In the genomic region with DNA sequence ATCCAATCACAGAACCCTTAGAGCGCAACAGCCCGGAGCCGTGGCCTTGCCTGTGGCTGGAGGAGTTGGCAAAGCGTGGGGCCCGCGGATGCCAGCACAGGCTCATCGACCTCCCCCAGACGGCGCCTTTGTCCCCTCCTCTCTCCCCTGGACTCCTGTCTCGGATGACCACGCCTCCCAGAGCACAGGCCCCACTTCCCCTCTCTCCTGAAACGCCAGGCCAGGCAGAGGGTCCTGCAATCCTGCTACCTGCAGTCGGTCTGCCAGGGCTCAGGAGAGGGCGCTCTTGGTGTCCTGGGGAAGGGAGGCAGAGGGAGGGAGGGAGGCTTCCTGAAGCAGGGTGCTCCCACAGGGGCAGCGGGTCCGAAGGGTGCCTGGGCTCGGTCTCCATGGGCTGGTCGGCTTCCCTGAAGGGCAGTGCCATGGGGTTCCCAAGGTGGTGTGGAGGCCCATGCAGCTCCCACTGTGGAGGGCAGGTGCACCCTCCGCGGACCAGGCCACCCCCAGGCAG, we compare ENCODE assay signal across 24 cellular contexts. TPM values are rescaled to one million over a fixed set of nuclear protein-coding genes. Genes with fewer than 3 reads are reported as not detected.
A peak's percentile ranks its signal among the peaks of the same experiment; 100 is the strongest.
DNase-seq lines count a peak whose midpoint lies in the region; ATAC-seq and TF ChIP-seq lines count a peak whose summit lies in the region.
"Had no signal": no experiment of that assay in that cellular context is flagged by ENCODE, and none has a peak within 500 bp of the region (broad histone marks: within the 10 kb centered on the region; RNA-seq: fewer than 3 reads in every experiment).

No MANE protein-coding gene starts in this region.

- POLR2A ChIA-PET in WTC11 (lab: Charles Lee) = no interaction called here

- H3K9me3 Mint-ChIP-seq in GM23338 (no peaks in the 10 kb centered on the region; the same call in 2 of the 3 replicates), WTC11 (no peaks in the 10 kb centered on the region)
- H3K9me3 Mint-ChIP-seq: T-cell had no signal

- H3F3A ChIP-seq in GM23338 (replicated peaks; ENCODE audit: low read depth) = no peaks in the 10 kb centered on the region

- no peak for TF ChIP-seq EP300 in esophagus muscularis mucosa (IDR thresholded peaks at IDR 0.05)

- no peaks in the 10 kb centered on the region for H4K20me1 ChIP-seq in GM23338 (replicated peaks; ENCODE audit: insufficient read depth)
- H4K20me1 ChIP-seq: BLaER1 treated with 17β-estradiol and CSF1 and Interleukin-3, amounts not matched to agents 10 nM and 100 nM had no signal

- H2AFZ ChIP-seq in GM23338 = no peak overlapping the region; the same call in 1 of the 2 replicates

- H3K4me1 Mint-ChIP-seq in GM23338 (peaks cover 12% of the 10 kb centered on the region), WTC11 (peaks cover 9% of the 10 kb centered on the region)

- H3K27ac Mint-ChIP-seq in GM23338 (no peak overlapping the region), WTC11 (no peak overlapping the region; the same call in 1 of the 2 replicates)
- H3K27ac Mint-ChIP-seq: T-cell had no signal

- H3K27me3 ChIP-seq in GM23338 (ENCODE audit: insufficient read depth) (no peaks in the 10 kb centered on the region), esophagus muscularis mucosa (peaks cover 0 to 20% (median 0%) of the 10 kb centered on the region in 4 donors)
- H3K27me3 ChIP-seq: BLaER1 treated with 17β-estradiol and CSF1 and Interleukin-3, amounts not matched to agents 10 nM and 100 nM; brain microvascular endothelial cell; SJCRH30; uterus had no signal

- H3K36me3 Mint-ChIP-seq in GM23338 (ENCODE audit: low read depth) (no peaks in the 10 kb centered on the region), WTC11 (no peaks in the 10 kb centered on the region)
- H3K36me3 Mint-ChIP-seq: T-cell had no signal

- no peak overlapping the region for H3K27ac ChIP-seq in GM23338 (ENCODE audit: low read depth)
- no peak overlapping the region for H3K27ac ChIP-seq in esophagus muscularis mucosa (replicated peaks in 1 of 4)
- H3K27ac ChIP-seq: BLaER1 treated with 17β-estradiol and CSF1 and Interleukin-3, amounts not matched to agents 10 nM and 100 nM; brain microvascular endothelial cell; foreskin keratinocyte; KMS-11; SJCRH30; suprapubic skin; uterus had no signal

- intact Hi-C loops in esophagus muscularis mucosa (cut with DNase I) = no loop called here

- H3K27me3 Mint-ChIP-seq in GM23338 (ENCODE audit: insufficient read depth, low read depth, poor library complexity) = peaks cover 21% of the 10 kb centered on the region
- no peaks in the 10 kb centered on the region for H3K27me3 Mint-ChIP-seq in WTC11 (ENCODE audit: low read depth)

- H3K79me2 ChIP-seq in GM23338 (replicated peaks; ENCODE audit: insufficient read depth) = no peaks in the 10 kb centered on the region

- no peak overlapping the region for H3K4me2 ChIP-seq in GM23338
- H3K4me2 ChIP-seq: BLaER1 treated with 17β-estradiol and CSF1 and Interleukin-3, amounts not matched to agents 10 nM and 100 nM; KMS-11 had no signal

- no peak for TF ChIP-seq POLR2A in esophagus muscularis mucosa (IDR thresholded peaks at IDR 0.05; ENCODE audit: low read depth)

- WGBS in esophagus muscularis mucosa = 66% methylated on average over 9 of the region's 20 CpGs

- no peaks in the 10 kb centered on the region for H3K9me3 ChIP-seq in esophagus muscularis mucosa
- H3K9me3 ChIP-seq: BLaER1 treated with 17β-estradiol and CSF1 and Interleukin-3, amounts not matched to agents 10 nM and 100 nM; SJCRH30; suprapubic skin; uterus had no signal

- no peak overlapping the region for H3K4me3 ChIP-seq in GM23338
- H3K4me3 ChIP-seq in esophagus muscularis mucosa = no peak overlapping the region
- H3K4me3 ChIP-seq: BLaER1 treated with 17β-estradiol and CSF1 and Interleukin-3, amounts not matched to agents 10 nM and 100 nM; GM12878; SJCRH30; suprapubic skin; uterus had no signal

- peaks cover 3% of the 10 kb centered on the region; the same call in 1 of the 2 replicates for H3K4me1 ChIP-seq in GM23338 (ENCODE audit: insufficient read depth)
- no peaks in the 10 kb centered on the region for H3K4me1 ChIP-seq in esophagus muscularis mucosa
- H3K4me1 ChIP-seq: foreskin keratinocyte, SJCRH30, suprapubic skin, uterus had no signal

- H3K4me3 Mint-ChIP-seq in GM23338 (peak overlapping the region; percentile 36; the same call in 1 of the 3 replicates), WTC11 (no peak overlapping the region)
- H3K4me3 Mint-ChIP-seq: stimulated activated effector memory CD8-positive, alpha-beta T cell treated with anti-CD3 and anti-CD28 coated beads, Interleukin-12 subunit alpha, Interleukin-12 subunit beta, amount 100 ng/mL, for 72 hours; T-cell had no signal

- no peaks in the 10 kb centered on the region for H3K9me2 ChIP-seq in GM23338 (ENCODE audit: insufficient read depth)

- TF ChIP-seq CTCF in GM23338 (conservative IDR thresholded peaks at IDR 0.05; ENCODE audit: low read depth in 2 of 2) = peak; percentile 57 to 89
- no peak for TF ChIP-seq CTCF in WTC11 (IDR thresholded peaks at IDR 0.05)
- TF ChIP-seq CTCF in esophagus muscularis mucosa (IDR thresholded peaks at IDR 0.05) = no peak

- CTCF ChIA-PET in WTC11 (lab: Charles Lee) = interaction anchor here (0.6 to 2.7 kb wide), 8 partner anchors 10 to 312 kb away, joined by 3 to 35 read pairs (median 8); partner anchors contain the start of gene TTLL12

- DNase-seq in GM23338 (ENCODE audit: low spot score) (peak; percentile 91), WTC11 (ENCODE audit: low spot score) (peak; percentile 81), islet precursor cell (peak; percentile 85), retina (peak; percentile 31), NCI-H748 treated with DMSO at 0.1 percent for 48 hours (lab: John Stamatoyannopoulos, UW) (no peak), esophagus muscularis mucosa (ENCODE audit: extremely low spot score) (no peak), midbrain (lab: John Stamatoyannopoulos, UW) (no peak)
- DNase-seq: activated CD4-positive, CD25-positive, alpha-beta regulatory T cell treated with anti-CD3 and anti-CD28 coated beads, Interleukin-2, amount 50 U/mL, for 72 hours; activated effector memory CD4-positive, alpha-beta T cell treated with anti-CD3 and anti-CD28 coated beads, Interleukin-2, amount 50 U/mL, for 16 hours; brain microvascular endothelial cell; DMS79 treated with DMSO at 0.1 percent for 48 hours; effector CD8-positive, alpha-beta T cell; erythroblast; foreskin keratinocyte; NCI-H1436 treated with DMSO at 0.1 percent for 48 hours; SJCRH30; T-cell; uterus had no signal

- H3K36me3 ChIP-seq in GM23338 (ENCODE audit: insufficient read depth) (no peaks in the 10 kb centered on the region), esophagus muscularis mucosa (peaks cover 0 to 34% (median 20%) of the 10 kb centered on the region in 4 donors)
- H3K36me3 ChIP-seq: BLaER1 treated with 17β-estradiol and CSF1 and Interleukin-3, amounts not matched to agents 10 nM and 100 nM; brain microvascular endothelial cell; SJCRH30; suprapubic skin; uterus had no signal

- ATAC-seq in GM23338 (peak; percentile 93), WTC11 (peak; percentile 94), GM21390 (IDR thresholded peaks at IDR 0.05; ENCODE audit: unreplicated experiment) (no peak)
- ATAC-seq: foreskin keratinocyte; GM12878; stimulated activated effector memory CD8-positive, alpha-beta T cell treated with anti-CD3 and anti-CD28 coated beads, Interleukin-12 subunit alpha, Interleukin-12 subunit beta, amount 100 ng/mL, for 72 hours; T-cell had no signal

TF ChIP-seq in GM23338, 12 proteins besides CTCF, POLR2A, EP300 and RAD21 (continues in another document):
- no peak for TF ChIP-seq CREB1 (CRISPR knock-in tag; IDR thresholded peaks at IDR 0.05; ENCODE audit: low read depth)
- no peak for TF ChIP-seq NANOG (IDR thresholded peaks at IDR 0.05; ENCODE audit: borderline replicate concordance)
- no peak for TF ChIP-seq ETS1 (IDR thresholded peaks at IDR 0.05)
- TF ChIP-seq ZNF331 (CRISPR knock-in tag; IDR thresholded peaks at IDR 0.05; ENCODE audit: low read depth) = no peak

TF ChIP-seq in WTC11, 78 proteins besides CTCF, POLR2A, EP300 and RAD21:
- TF ChIP-seq ZNF263 (CRISPR knock-in tag; IDR thresholded peaks at IDR 0.05; ENCODE audit: low read depth) (0 out of 2 replicates have a peak, but pooled peaks have one; percentile 57), SP1 (CRISPR knock-in tag; conservative IDR thresholded peaks at IDR 0.05) (0 out of 2 replicates have a peak, but pooled peaks have one; percentile 32), ZNF121 (CRISPR knock-in tag; IDR thresholded peaks at IDR 0.05) (0 out of 2 replicates have a peak, but pooled peaks have one; percentile 11), CREB1 (CRISPR knock-in tag; IDR thresholded peaks at IDR 0.05) (0 out of 2 replicates have a peak, but pooled peaks have one; percentile 34), TP53 (CRISPR knock-in tag; IDR thresholded peaks at IDR 0.05) (no peak; the same call in 1 of the 2 replicates), EMX1 (CRISPR knock-in tag; IDR thresholded peaks at IDR 0.05) (no peak)
- TF ChIP-seq, protein P1, sequence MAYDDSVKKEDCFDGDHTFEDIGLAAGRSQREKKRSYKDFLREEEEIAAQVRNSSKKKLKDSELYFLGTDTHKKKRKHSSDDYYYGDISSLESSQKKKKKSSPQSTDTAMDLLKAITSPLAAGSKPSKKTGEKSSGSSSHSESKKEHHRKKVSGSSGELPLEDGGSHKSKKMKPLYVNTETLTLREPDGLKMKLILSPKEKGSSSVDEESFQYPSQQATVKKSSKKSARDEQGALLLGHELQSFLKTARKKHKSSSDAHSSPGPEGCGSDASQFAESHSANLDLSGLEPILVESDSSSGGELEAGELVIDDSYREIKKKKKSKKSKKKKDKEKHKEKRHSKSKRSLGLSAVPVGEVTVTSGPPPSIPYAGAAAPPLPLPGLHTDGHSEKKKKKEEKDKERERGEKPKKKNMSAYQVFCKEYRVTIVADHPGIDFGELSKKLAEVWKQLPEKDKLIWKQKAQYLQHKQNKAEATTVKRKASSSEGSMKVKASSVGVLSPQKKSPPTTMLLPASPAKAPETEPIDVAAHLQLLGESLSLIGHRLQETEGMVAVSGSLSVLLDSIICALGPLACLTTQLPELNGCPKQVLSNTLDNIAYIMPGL (CRISPR knock-in tag; IDR thresholded peaks at IDR 0.05) = 0 out of 2 replicates have a peak, but pooled peaks have one; percentile 23

RNA-seq across cellular contexts. Expression of gene TTLL12, which starts 16.6 kb away (rescaled TPM):
- 129 and 147 TPM in 2 replicates for total RNA-seq in GM23338 (2014; rRNA removed; shearing (Covaris generic))
- 43.9 and 46.7 TPM in 2 replicates for polyA plus RNA-seq in GM23338 (2016; fragmentation: Nextera tagmentation; extraction: Ambion mirVana)
- total RNA-seq in WTC11 (2021) (129 to 134 TPM (median 129 TPM) in 3 replicates), esophagus muscularis mucosa (10 to 100 TPM; 19.9 to 32.8 (median 28.0) TPM)

RNA-seq across cellular contexts. Expression of gene TSPO, which starts 52.2 kb away (rescaled TPM):
- total RNA-seq in GM23338 (2014; rRNA removed; shearing (Covaris generic)) = 42.5 and 44.7 TPM in 2 replicates
- 32.3 and 34.6 TPM in 2 replicates for polyA plus RNA-seq in GM23338 (2016; fragmentation: Nextera tagmentation; extraction: Ambion mirVana)
- total RNA-seq in WTC11 (2021) (21.9 to 28.6 TPM (median 23.8 TPM) in 3 replicates), esophagus muscularis mucosa (100 to 1,000 TPM; 172 to 191 (median 182) TPM)

Comparison
In these comparisons a context has a peak if more than half of its experiments do, and no peak if none do; other contexts are left out.
1. DNase-seq: peak in GM23338 (single experiment), WTC11 (single experiment), islet precursor cell (single experiment) and retina (single experiment); none in NCI-H748 treated with DMSO at 0.1 percent for 48 hours (single experiment), esophagus muscularis mucosa (single experiment) and midbrain (single experiment).
2. CTCF ChIP-seq: peak in GM23338 (2 of 2); none in WTC11 (single experiment) and esophagus muscularis mucosa (0 of 3).